1 cellular context compared by ENCODE assay signal in the genomic region with DNA sequence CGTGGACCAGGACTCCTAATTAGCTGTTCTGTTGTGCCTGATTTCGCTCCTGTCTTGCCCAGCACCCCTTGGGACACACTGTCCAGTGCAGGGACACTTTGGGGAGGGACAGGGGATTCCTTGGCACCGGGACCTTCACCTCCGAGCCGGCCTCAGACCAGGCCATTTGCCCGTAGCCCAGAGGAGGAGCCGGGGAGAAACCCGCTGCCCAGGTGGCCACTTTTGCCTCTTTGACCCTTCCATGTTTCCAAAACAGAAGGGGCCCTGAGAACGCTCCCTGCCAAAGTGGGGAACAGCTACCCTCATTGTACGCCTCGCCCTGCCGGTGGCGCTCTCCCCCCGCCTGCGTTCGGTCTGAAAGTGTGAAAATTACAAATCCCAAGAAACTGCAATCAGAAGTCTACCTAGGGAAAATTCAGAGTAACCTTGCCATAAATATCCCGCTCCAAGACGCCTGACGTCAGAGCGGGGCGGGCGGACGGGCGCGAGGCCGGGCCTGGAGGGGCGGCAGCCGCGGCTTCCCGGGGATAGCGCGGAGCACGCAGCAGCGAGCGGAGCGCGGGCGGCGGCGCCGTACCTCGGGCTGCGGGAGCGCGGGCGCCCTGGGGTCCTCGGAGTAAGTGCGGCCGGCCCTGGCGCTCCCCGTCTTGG.
TF ChIP-seq lines count a peak whose summit lies in the region.

A gene (plus strand): TSS at position 527 of the 651 bp plus-strand sequence. CDS start 63,927 bp downstream, outside the sequence.

TF ChIP-seq in liver, 16 proteins besides CTCF, POLR2A, EP300 and RAD21 (continued from another document):
- TF ChIP-seq, protein P1, sequence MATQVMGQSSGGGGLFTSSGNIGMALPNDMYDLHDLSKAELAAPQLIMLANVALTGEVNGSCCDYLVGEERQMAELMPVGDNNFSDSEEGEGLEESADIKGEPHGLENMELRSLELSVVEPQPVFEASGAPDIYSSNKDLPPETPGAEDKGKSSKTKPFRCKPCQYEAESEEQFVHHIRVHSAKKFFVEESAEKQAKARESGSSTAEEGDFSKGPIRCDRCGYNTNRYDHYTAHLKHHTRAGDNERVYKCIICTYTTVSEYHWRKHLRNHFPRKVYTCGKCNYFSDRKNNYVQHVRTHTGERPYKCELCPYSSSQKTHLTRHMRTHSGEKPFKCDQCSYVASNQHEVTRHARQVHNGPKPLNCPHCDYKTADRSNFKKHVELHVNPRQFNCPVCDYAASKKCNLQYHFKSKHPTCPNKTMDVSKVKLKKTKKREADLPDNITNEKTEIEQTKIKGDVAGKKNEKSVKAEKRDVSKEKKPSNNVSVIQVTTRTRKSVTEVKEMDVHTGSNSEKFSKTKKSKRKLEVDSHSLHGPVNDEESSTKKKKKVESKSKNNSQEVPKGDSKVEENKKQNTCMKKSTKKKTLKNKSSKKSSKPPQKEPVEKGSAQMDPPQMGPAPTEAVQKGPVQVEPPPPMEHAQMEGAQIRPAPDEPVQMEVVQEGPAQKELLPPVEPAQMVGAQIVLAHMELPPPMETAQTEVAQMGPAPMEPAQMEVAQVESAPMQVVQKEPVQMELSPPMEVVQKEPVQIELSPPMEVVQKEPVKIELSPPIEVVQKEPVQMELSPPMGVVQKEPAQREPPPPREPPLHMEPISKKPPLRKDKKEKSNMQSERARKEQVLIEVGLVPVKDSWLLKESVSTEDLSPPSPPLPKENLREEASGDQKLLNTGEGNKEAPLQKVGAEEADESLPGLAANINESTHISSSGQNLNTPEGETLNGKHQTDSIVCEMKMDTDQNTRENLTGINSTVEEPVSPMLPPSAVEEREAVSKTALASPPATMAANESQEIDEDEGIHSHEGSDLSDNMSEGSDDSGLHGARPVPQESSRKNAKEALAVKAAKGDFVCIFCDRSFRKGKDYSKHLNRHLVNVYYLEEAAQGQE (IDR thresholded peaks at IDR 0.05) = no peak
TF ChIP-seq in liver: peak in this region for 0.
